Comparison of ENCODE assay signal across 8 cellular contexts in genomic region chr6:27176523-27177391, GRCh38.
A peak's percentile ranks its signal among the peaks of the same experiment; 100 is the strongest.
DNase-seq lines count a peak whose midpoint lies in the region; ATAC-seq and TF ChIP-seq lines count a peak whose summit lies in the region.
"Not testable (repeated sequence)": the region's sequence is repeated elsewhere in the genome, so short reads cannot be mapped to it uniquely, and the experiment has no call there.

No MANE protein-coding gene starts in this region.

- 4 to 9% methylated on average over 6 to 36 of the region's 38 CpGs for WGBS in endodermal cell (ENCODE audit: insufficient coverage in 1 of 2, insufficient read length in 1 of 2), 2 experiments
- WGBS in right lobe of liver (ENCODE audit: insufficient coverage, low coverage, low lambda C conversion rate, missing lambda C conversion rate): 4% methylated on average over 38 of the region's 38 CpGs

- BruUV-seq in A673 (replicated peaks; lab: Mats Ljungman, UMichigan): not testable (repeated sequence)

- H3K36me3 Mint-ChIP-seq in activated T-cell treated with anti-CD3 and anti-CD28 coated beads, Interleukin-2, amount 50 U/mL, for 4 hours (ENCODE audit: insufficient read depth); endodermal cell (ENCODE audit: low read depth): not testable (repeated sequence)

- not testable (repeated sequence) for H3K27me3 ChIP-seq in A673 (replicated peaks; ENCODE audit: insufficient read depth, low read depth, low read length, poor library complexity); RWPE2 (ENCODE audit: insufficient read depth, poor library complexity, severe bottlenecking); endodermal cell (ENCODE audit: control insufficient read depth, insufficient read depth, low read length, poor library complexity, severe bottlenecking); right lobe of liver

- peak overlapping the region; percentile 99 for H3K27ac Mint-ChIP-seq in endodermal cell

- POLR2A ChIA-PET in A673 (lab: Charles Lee; ENCODE audit: low non-redundant PET): interaction anchor here (0.6 to 0.8 kb wide), 4 partner anchors 648 to 1614 kb away, joined by 3 to 7 read pairs (median 4); a partner anchor contains a TSS

- H3K27me3 Mint-ChIP-seq in activated T-cell treated with anti-CD3 and anti-CD28 coated beads, Interleukin-2, amount 50 U/mL, for 4 hours (ENCODE audit: low read depth): not testable (repeated sequence)
- H3K27me3 Mint-ChIP-seq in endodermal cell (ENCODE audit: insufficient read depth): peaks cover 14% of the 10 kb centered on the region

- H3K4me3 Mint-ChIP-seq in activated T-cell treated with anti-CD3 and anti-CD28 coated beads, Interleukin-2, amount 50 U/mL, for 4 hours: peak overlapping the region; percentile 92
- peak overlapping the region; percentile 96 for H3K4me3 Mint-ChIP-seq in endodermal cell

- peak overlapping the region; percentile 93 for H3K9ac ChIP-seq in endodermal cell (ENCODE audit: extremely low read depth, low read length, poor library complexity, severe bottlenecking)

- not testable (repeated sequence) for H3K36me3 ChIP-seq in A673 (ENCODE audit: insufficient read depth, low read length, poor library complexity, severe bottlenecking); RWPE2 (ENCODE audit: low read depth); endodermal cell (ENCODE audit: control insufficient read depth, insufficient read depth, low read length); right lobe of liver

- not testable (repeated sequence) for H3K4me1 ChIP-seq in A673 (ENCODE audit: insufficient read depth, low read length, poor library complexity, severe bottlenecking); RWPE2 (ENCODE audit: insufficient read depth, poor library complexity, severe bottlenecking); endodermal cell (ENCODE audit: control insufficient read depth, insufficient read depth, low read length); right lobe of liver

- intact Hi-C loops in A673 (cut with micrococcal nuclease; ENCODE audit: unreplicated experiment): loop anchor here (5.0 to 10.0 kb wide), 2 partner anchors 298 to 416 kb away; partner anchors contain the start of gene ZNF184
- intact Hi-C loops in right lobe of liver (cut with DNase I): not testable (repeated sequence)

- H3K4me3 ChIP-seq in A673 (ENCODE audit: low read depth, low read length, poor library complexity, severe bottlenecking) (peak overlapping the region; percentile 98), RWPE2 (ENCODE audit: severe bottlenecking) (peak overlapping the region; percentile 59), endodermal cell (ENCODE audit: low read length) (peak overlapping the region; percentile 91), right lobe of liver (peak overlapping the region; percentile 73 to 98 (median 85))

- not testable (repeated sequence) for TF ChIP-seq CTCF in A673 (conservative IDR thresholded peaks at IDR 0.05; ENCODE audit: low read depth, low read length); RWPE2 (IDR thresholded peaks at IDR 0.05; ENCODE audit: poor library complexity, severe bottlenecking); endodermal cell (conservative IDR thresholded peaks at IDR 0.05); right lobe of liver (IDR thresholded peaks at IDR 0.05)

- TF ChIP-seq POLR2A in GM18505 (IDR thresholded peaks at IDR 0.05; ENCODE audit: borderline replicate concordance, extremely low read depth, insufficient read depth, insufficient read length); right lobe of liver (IDR thresholded peaks at IDR 0.05): not testable (repeated sequence)

- DNase-seq in A673 (ENCODE audit: low spot score): peak; percentile 61
- DNase-seq in LoVo (ENCODE audit: low spot score): peak; percentile 52
- not testable (repeated sequence) for DNase-seq in RWPE2 (ENCODE audit: low spot score)
- peak; percentile 68 for DNase-seq in activated T-cell treated with anti-CD3 and anti-CD28 coated beads, Interleukin-2, amount 50 U/mL, for 4 hours
- DNase-seq in endodermal cell: peak; percentile 71
- peak in 2 of 3 donors; percentile 51 to 52 for DNase-seq in right lobe of liver
- peak; percentile 18 to 56 for DNase-seq in stimulated activated CD4-positive, alpha-beta T cell treated with anti-CD3 and anti-CD28 coated beads, Interleukin-12 subunit alpha, Interleukin-12 subunit beta, amount 100 ng/mL, for 24 hours (ENCODE audit: low read depth in 2 of 2)

- peak overlapping the region; percentile 86 for H3K27ac ChIP-seq in A673 (ENCODE audit: low read depth, low read length, poor library complexity, severe bottlenecking)
- peak overlapping the region; percentile 68 for H3K27ac ChIP-seq in RWPE2 (ENCODE audit: poor library complexity, severe bottlenecking)
- H3K27ac ChIP-seq in endodermal cell (ENCODE audit: low read depth, low read length): not testable (repeated sequence)
- H3K27ac ChIP-seq in right lobe of liver: peak overlapping the region in 2 of 3 donors; percentile 57 to 89

- CTCF ChIA-PET in A673 (lab: Charles Lee): interaction anchor here (0.7 kb wide), 2 partner anchors 869 to 1429 kb away, joined by 3 read pairs; no protein-coding TSS in a partner anchor

- H3K9me3 Mint-ChIP-seq in activated T-cell treated with anti-CD3 and anti-CD28 coated beads, Interleukin-2, amount 50 U/mL, for 4 hours; endodermal cell: not testable (repeated sequence)

- not testable (repeated sequence) for H3K9me3 ChIP-seq in A673 (ENCODE audit: low read depth, low read length, poor library complexity, severe bottlenecking); RWPE2 (ENCODE audit: severe bottlenecking); endodermal cell (ENCODE audit: control insufficient read depth, low read length); right lobe of liver

- H3K4me1 Mint-ChIP-seq in activated T-cell treated with anti-CD3 and anti-CD28 coated beads, Interleukin-2, amount 50 U/mL, for 4 hours (ENCODE audit: low read depth): peaks cover 10% of the 10 kb centered on the region
- not testable (repeated sequence) for H3K4me1 Mint-ChIP-seq in endodermal cell

- ATAC-seq in GM18505 (IDR thresholded peaks at IDR 0.05; ENCODE audit: unreplicated experiment) (peak; percentile 26), right lobe of liver (peak; percentile 59 to 79 (median 78))
- not testable (repeated sequence) for ATAC-seq in RWPE2 (ENCODE audit: low read depth); activated T-cell treated with anti-CD3 and anti-CD28 coated beads, Interleukin-2, amount 50 U/mL, for 4 hours
